In the genomic region with DNA sequence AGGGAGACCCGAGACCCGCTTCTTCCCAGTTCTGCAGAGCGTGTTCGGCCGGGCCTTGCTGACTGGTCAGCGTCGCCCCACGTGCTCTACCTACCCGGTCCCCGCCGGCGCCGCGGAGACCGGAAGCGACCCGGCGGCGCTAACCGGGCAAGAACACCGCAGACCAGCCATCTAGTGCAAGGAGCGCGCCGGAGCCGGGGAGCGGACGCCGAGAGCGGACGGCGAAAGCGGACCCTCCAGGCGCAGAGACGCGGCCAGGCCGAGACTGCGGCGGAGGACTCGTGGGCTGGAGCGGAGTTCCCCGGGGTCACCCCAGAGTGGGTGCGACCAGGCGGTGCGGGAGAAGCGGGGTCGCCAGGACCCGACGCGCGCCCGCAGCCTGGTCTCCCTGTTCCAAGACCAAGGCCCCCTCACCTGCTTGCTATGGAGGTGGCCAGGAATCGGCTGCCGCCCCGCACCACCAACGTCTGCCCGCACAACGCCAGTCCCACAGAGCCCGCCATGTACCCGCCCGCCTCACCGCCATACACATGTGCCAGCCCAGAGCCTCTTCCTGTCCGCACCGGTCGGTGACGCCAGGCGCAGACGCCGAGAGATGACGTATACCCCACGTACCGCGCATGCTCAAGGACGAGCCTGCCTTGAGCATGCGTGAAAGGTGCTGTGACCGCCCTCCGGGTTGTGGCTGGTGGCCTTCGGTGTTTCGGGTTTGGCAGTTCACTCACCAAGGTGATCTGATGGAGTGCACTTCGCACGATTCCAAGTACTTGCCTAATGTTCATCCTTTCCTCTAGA, we compare ENCODE assay signal across 8 cellular contexts. TPM values are rescaled to one million over a fixed set of nuclear protein-coding genes. Genes with fewer than 3 reads are reported as not detected.
DNase-seq lines count a peak whose midpoint lies in the region; ATAC-seq, FAIRE-seq and TF ChIP-seq lines count a peak whose summit lies in the region.

A gene with protein sequence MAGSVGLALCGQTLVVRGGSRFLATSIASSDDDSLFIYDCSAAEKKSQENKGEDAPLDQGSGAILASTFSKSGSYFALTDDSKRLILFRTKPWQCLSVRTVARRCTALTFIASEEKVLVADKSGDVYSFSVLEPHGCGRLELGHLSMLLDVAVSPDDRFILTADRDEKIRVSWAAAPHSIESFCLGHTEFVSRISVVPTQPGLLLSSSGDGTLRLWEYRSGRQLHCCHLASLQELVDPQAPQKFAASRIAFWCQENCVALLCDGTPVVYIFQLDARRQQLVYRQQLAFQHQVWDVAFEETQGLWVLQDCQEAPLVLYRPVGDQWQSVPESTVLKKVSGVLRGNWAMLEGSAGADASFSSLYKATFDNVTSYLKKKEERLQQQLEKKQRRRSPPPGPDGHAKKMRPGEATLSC (minus strand): TSS at position 547 of the 795 bp plus-strand sequence. CDS start 44 bp downstream, at position 503.

- H3K4me1 ChIP-seq in right atrium auricular region = peaks cover 0 to 18% of the 10 kb centered on the region in 2 donors
- peaks cover 11% of the 10 kb centered on the region for H3K4me1 ChIP-seq in psoas muscle

- FAIRE-seq in GM18507 (lab: Jason Lieb, UNC) (peak; percentile 95), urothelium cell line (lab: Jason Lieb, UNC) (peak; percentile 72)

- peak within 1 kb of the TSS; percentile 84 to 93 for H3K4me3 ChIP-seq in right atrium auricular region
- H3K4me3 ChIP-seq in psoas muscle = peak within 1 kb of the TSS; percentile 95

- peak; percentile 99 for DNase-seq in GM18507 (ENCODE audit: extremely low spot score, insufficient read length, low read depth)
- DNase-seq in NCI-H1930 (lab: John Stamatoyannopoulos, UW) = peak; percentile 95
- DNase-seq in anterior cingulate cortex (lab: John Stamatoyannopoulos, UW) = peak; percentile 54 to 97 (median 92)
- peak; percentile 98 for DNase-seq in right atrium auricular region (ENCODE audit: low spot score)
- peak; percentile 97 to 99 for DNase-seq in psoas muscle
- peak; percentile 98 for DNase-seq in urothelium cell line (ENCODE audit: low spot score)

- ATAC-seq in HG02973 (IDR thresholded peaks at IDR 0.05; ENCODE audit: unreplicated experiment) (peak; percentile 72), psoas muscle (peak; percentile 98 to 99 (median 99))

- H3K9me3 ChIP-seq in right atrium auricular region (no peaks in the 10 kb centered on the region), psoas muscle (no peaks in the 10 kb centered on the region)

- TF ChIP-seq CTCF in right atrium auricular region (IDR thresholded peaks at IDR 0.05) (no peak), psoas muscle (IDR thresholded peaks at IDR 0.05) (no peak)

- no peaks in the 10 kb centered on the region for H3K36me3 ChIP-seq in right atrium auricular region
- peaks cover 2 to 24% of the 10 kb centered on the region in 2 donors for H3K36me3 ChIP-seq in psoas muscle (ENCODE audit: insufficient read depth in 1 of 2, low read depth in 1 of 2)

- intact Hi-C loops in T-helper 2 cell treated with Interferon-gamma antibody and Interleukin-4, amounts not matched to agents 100 ng/mL and 5 ng/mL, for 36 hours (cut with micrococcal nuclease) = loop anchor here (1.0 to 5.0 kb wide), 3 partner anchors 14 to 272 kb away; a partner anchor contains a TSS
- intact Hi-C loops in psoas muscle (cut with DNase I) = no loop called here

- H3K27me3 ChIP-seq in right atrium auricular region = no peaks in the 10 kb centered on the region
- H3K27me3 ChIP-seq in psoas muscle (ENCODE audit: insufficient read depth in 3 of 3, low read length in 2 of 3) = no peaks in the 10 kb centered on the region

- 0% methylated on average over 76 to 80 of the region's 80 CpGs for WGBS in psoas muscle, 3 donors

- H3K27ac ChIP-seq in right atrium auricular region (peak within 1 kb of the TSS; percentile 77 to 84), psoas muscle (peak within 1 kb of the TSS; percentile 97)

RNA-seq across cellular contexts. Expression of the gene that starts here (rescaled TPM):
- 44.9 and 49.7 TPM in 2 replicates for total RNA-seq in T-helper 2 cell treated with Interferon-gamma antibody and Interleukin-4, amounts not matched to agents 100 ng/mL and 5 ng/mL, for 36 hours
- total RNA-seq in right atrium auricular region (1 to 10 TPM; 1.7 to 4.8 TPM), psoas muscle (10 to 100 TPM in 3 of 4 donors, 1 to 10 TPM in 1; 4.8 to 16.4 (median 10.8) TPM)
- 10 to 100 TPM; 10.9 to 40.2 (median 26.4) TPM for polyA plus RNA-seq in psoas muscle

Comparison
In these comparisons a context has a peak if more than half of its experiments do, and no peak if none do; other contexts are left out.
1. Peak in every context shown above with its lines: DNase-seq, ATAC-seq, H3K4me3 ChIP-seq and H3K27ac ChIP-seq.